In genomic region chr9:124392855-124393460, GRCh38 we compare ENCODE assay signal across 9 cellular contexts. TPM values are rescaled to one million over a fixed set of nuclear protein-coding genes. Genes with fewer than 3 reads are reported as not detected.
A peak's percentile ranks its signal among the peaks of the same experiment; 100 is the strongest.
DNase-seq lines count a peak whose midpoint lies in the region; ATAC-seq and TF ChIP-seq lines count a peak whose summit lies in the region.
"Had no signal": no experiment of that assay in that cellular context is flagged by ENCODE, and none has a peak within 500 bp of the region (broad histone marks: within the 10 kb centered on the region; RNA-seq: fewer than 3 reads in every experiment).

No MANE protein-coding gene starts in this region.

- peaks cover 53% of the 10 kb centered on the region for H3K4me1 Mint-ChIP-seq in neural crest cell

- no peaks in the 10 kb centered on the region for H3K27me3 Mint-ChIP-seq in neural crest cell (ENCODE audit: low read depth)

- peak; percentile 64 for TF ChIP-seq CTCF in neural crest cell (conservative IDR thresholded peaks at IDR 0.05)

- H3K27ac Mint-ChIP-seq in neural crest cell (ENCODE audit: unreplicated experiment) = no peak overlapping the region

- ATAC-seq in GM19351 (IDR thresholded peaks at IDR 0.05; ENCODE audit: unreplicated experiment) = no peak
- ATAC-seq in HG03571 (IDR thresholded peaks at IDR 0.05; ENCODE audit: unreplicated experiment) = no peak
- no peak for ATAC-seq in GM21723 (IDR thresholded peaks at IDR 0.05; ENCODE audit: unreplicated experiment)

- H3K36me3 Mint-ChIP-seq in neural crest cell (ENCODE audit: low read depth) = no peaks in the 10 kb centered on the region

- no peaks in the 10 kb centered on the region for H3K9me3 Mint-ChIP-seq in neural crest cell

- DNase-seq in NCI-H82 (lab: John Stamatoyannopoulos, UW) (peak; percentile 44), NCI-H82 treated with DMSO at 0.1 percent for 48 hours (lab: John Stamatoyannopoulos, UW; ENCODE audit: unreplicated experiment) (no peak), NCI-H460 (ENCODE audit: extremely low read depth, low read depth) (peak; percentile 58), cerebellum (ENCODE audit: low spot score) (peak; percentile 49), neural crest cell (ENCODE audit: low read depth, low spot score) (peak; percentile 26)

- H3K4me3 Mint-ChIP-seq in neural crest cell = no peak overlapping the region

RNA-seq across cellular contexts. Expression of gene PSMB7, which starts 22.3 kb away (rescaled TPM):
- total RNA-seq in NCI-H460 (2014; rRNA removed; shearing (Covaris generic)) = 302 and 379 TPM in 2 replicates
- polyA plus RNA-seq in NCI-H460 (2014; cell fraction: nucleus; rRNA removed) = 168 and 171 TPM in 2 replicates
- total RNA-seq in cerebellum = 110 TPM
- total RNA-seq in neural crest cell = 195 and 196 TPM in 2 replicates

RNA-seq across cellular contexts. Expression of gene ADGRD2, which starts 57.3 kb away (rescaled TPM):
- not detected in 2 replicates for total RNA-seq in NCI-H460 (2014; rRNA removed; shearing (Covaris generic))
- polyA plus RNA-seq in NCI-H460 (2014; cell fraction: nucleus; rRNA removed) = not detected in 2 replicates
- total RNA-seq in cerebellum = 1.5 TPM
- total RNA-seq in neural crest cell = 0.44 TPM in 1 of 2 replicates, not detected in the other
- total RNA-seq: activated CD8-positive, alpha-beta memory T cell treated with anti-CD3 and anti-CD28 coated beads for 36 hours had no signal
